Comparison of ENCODE assay signal across 19 cellular contexts in genomic region chr16:57360321-57360935, GRCh38. TPM values are rescaled to one million over a fixed set of nuclear protein-coding genes. Genes with fewer than 3 reads are reported as not detected.
DNase-seq lines count a peak whose midpoint lies in the region; ATAC-seq and TF ChIP-seq lines count a peak whose summit lies in the region.
"Had no signal": no experiment of that assay in that cellular context is flagged by ENCODE, and none has a peak within 500 bp of the region (broad histone marks: within the 10 kb centered on the region; RNA-seq: fewer than 3 reads in every experiment).

No MANE protein-coding gene starts in this region.

- no peak overlapping the region for H3K27ac ChIP-seq in esophagus muscularis mucosa (replicated peaks in 1 of 4)

- CTCF ChIA-PET in HEK293T (lab: Yijun Ruan, JAX): interaction anchor here (0.5 to 0.9 kb wide), 2 partner anchors 17 to 677 kb away, joined by 3 read pairs; no protein-coding TSS in a partner anchor

- no peak for ATAC-seq in activated naive CD8-positive, alpha-beta T cell treated with anti-CD3 and anti-CD28 coated beads, Interleukin-2, amount 50 U/mL, for 24 hours
- no peak for ATAC-seq in stimulated activated memory B cell treated with anti-CD40 and anti-IgM and Interleukin-4, amounts not matched to agents 10 μg/mL and 1 μg/mL and 100 μg/mL, for 72 hours
- no peak for ATAC-seq in GM18520 (IDR thresholded peaks at IDR 0.05; ENCODE audit: unreplicated experiment)
- ATAC-seq: HepG2, Right ventricle myocardium inferior had no signal

- H3K9me3 ChIP-seq in esophagus muscularis mucosa: no peaks in the 10 kb centered on the region

- intact Hi-C loops in esophagus muscularis mucosa (cut with DNase I): no loop called here

- no peak for DNase-seq in activated naive CD8-positive, alpha-beta T cell treated with anti-CD3 and anti-CD28 coated beads, Interleukin-2, amount 50 U/mL, for 24 hours
- no peak for DNase-seq in activated naive CD8-positive, alpha-beta T cell treated with anti-CD3 and anti-CD28 coated beads for 36 hours
- DNase-seq in HEK293T (ENCODE audit: extremely low spot score) (peak; percentile 2), islet precursor cell (peak; percentile 26), amygdala (lab: John Stamatoyannopoulos, UW) (no peak), esophagus muscularis mucosa (ENCODE audit: extremely low spot score) (no peak)
- DNase-seq: 8988T, COR-L47, H7, NCI-H1930, NCI-H2171, NCI-H446 treated with DMSO at 0.1 percent for 48 hours, NCI-H748 treated with DMSO at 0.1 percent for 48 hours, PC-9 had no signal

- no peak overlapping the region for H3K27ac Mint-ChIP-seq in activated naive CD8-positive, alpha-beta T cell treated with anti-CD3 and anti-CD28 coated beads, Interleukin-2, amount 50 U/mL, for 24 hours
- no peak overlapping the region for H3K27ac Mint-ChIP-seq in activated naive CD8-positive, alpha-beta T cell treated with anti-CD3 and anti-CD28 coated beads for 36 hours
- peak overlapping the region; percentile 94 for H3K27ac Mint-ChIP-seq in stimulated activated memory B cell treated with anti-CD40 and anti-IgM and Interleukin-4, amounts not matched to agents 10 μg/mL and 1 μg/mL and 100 μg/mL, for 72 hours
- H3K27ac Mint-ChIP-seq: CD14-positive monocyte had no signal

- no peaks in the 10 kb centered on the region for H3K9me3 Mint-ChIP-seq in activated naive CD8-positive, alpha-beta T cell treated with anti-CD3 and anti-CD28 coated beads, Interleukin-2, amount 50 U/mL, for 24 hours
- no peaks in the 10 kb centered on the region for H3K9me3 Mint-ChIP-seq in activated naive CD8-positive, alpha-beta T cell treated with anti-CD3 and anti-CD28 coated beads for 36 hours
- H3K9me3 Mint-ChIP-seq in stimulated activated memory B cell treated with anti-CD40 and anti-IgM and Interleukin-4, amounts not matched to agents 10 μg/mL and 1 μg/mL and 100 μg/mL, for 72 hours: no peaks in the 10 kb centered on the region
- H3K9me3 Mint-ChIP-seq: CD14-positive monocyte had no signal

- peaks cover 8% of the 10 kb centered on the region for H3K36me3 Mint-ChIP-seq in activated naive CD8-positive, alpha-beta T cell treated with anti-CD3 and anti-CD28 coated beads, Interleukin-2, amount 50 U/mL, for 24 hours (ENCODE audit: low read depth)
- H3K36me3 Mint-ChIP-seq in activated naive CD8-positive, alpha-beta T cell treated with anti-CD3 and anti-CD28 coated beads for 36 hours: no peaks in the 10 kb centered on the region
- peaks cover 54% of the 10 kb centered on the region for H3K36me3 Mint-ChIP-seq in stimulated activated memory B cell treated with anti-CD40 and anti-IgM and Interleukin-4, amounts not matched to agents 10 μg/mL and 1 μg/mL and 100 μg/mL, for 72 hours
- H3K36me3 Mint-ChIP-seq: CD14-positive monocyte had no signal

- H3K27me3 Mint-ChIP-seq in activated naive CD8-positive, alpha-beta T cell treated with anti-CD3 and anti-CD28 coated beads, Interleukin-2, amount 50 U/mL, for 24 hours: peaks cover 14% of the 10 kb centered on the region
- peaks cover 8% of the 10 kb centered on the region for H3K27me3 Mint-ChIP-seq in activated naive CD8-positive, alpha-beta T cell treated with anti-CD3 and anti-CD28 coated beads for 36 hours
- no peaks in the 10 kb centered on the region for H3K27me3 Mint-ChIP-seq in stimulated activated memory B cell treated with anti-CD40 and anti-IgM and Interleukin-4, amounts not matched to agents 10 μg/mL and 1 μg/mL and 100 μg/mL, for 72 hours

- no peak for TF ChIP-seq CTCF in esophagus muscularis mucosa (IDR thresholded peaks at IDR 0.05)

- H3K4me3 Mint-ChIP-seq in activated naive CD8-positive, alpha-beta T cell treated with anti-CD3 and anti-CD28 coated beads, Interleukin-2, amount 50 U/mL, for 24 hours: peak overlapping the region; percentile 68
- H3K4me3 Mint-ChIP-seq in activated naive CD8-positive, alpha-beta T cell treated with anti-CD3 and anti-CD28 coated beads for 36 hours: no peak overlapping the region
- H3K4me3 Mint-ChIP-seq in stimulated activated memory B cell treated with anti-CD40 and anti-IgM and Interleukin-4, amounts not matched to agents 10 μg/mL and 1 μg/mL and 100 μg/mL, for 72 hours: peak overlapping the region; percentile 77
- H3K4me3 Mint-ChIP-seq: CD14-positive monocyte had no signal

- no peaks in the 10 kb centered on the region for H3K36me3 ChIP-seq in esophagus muscularis mucosa

- H3K27me3 ChIP-seq in esophagus muscularis mucosa: no peaks in the 10 kb centered on the region

- no peaks in the 10 kb centered on the region for H3K4me1 ChIP-seq in esophagus muscularis mucosa

- peaks cover 22% of the 10 kb centered on the region for H3K4me1 Mint-ChIP-seq in activated naive CD8-positive, alpha-beta T cell treated with anti-CD3 and anti-CD28 coated beads, Interleukin-2, amount 50 U/mL, for 24 hours
- H3K4me1 Mint-ChIP-seq in activated naive CD8-positive, alpha-beta T cell treated with anti-CD3 and anti-CD28 coated beads for 36 hours: peaks cover 16% of the 10 kb centered on the region
- peaks cover 68% of the 10 kb centered on the region for H3K4me1 Mint-ChIP-seq in stimulated activated memory B cell treated with anti-CD40 and anti-IgM and Interleukin-4, amounts not matched to agents 10 μg/mL and 1 μg/mL and 100 μg/mL, for 72 hours

- POLR2A ChIA-PET in HEK293T (lab: Yijun Ruan, JAX): no interaction called here

- TF ChIP-seq POLR2A in esophagus muscularis mucosa (IDR thresholded peaks at IDR 0.05; ENCODE audit: low read depth): no peak

- TF ChIP-seq EP300 in esophagus muscularis mucosa (IDR thresholded peaks at IDR 0.05): no peak

- no peak overlapping the region for H3K4me3 ChIP-seq in esophagus muscularis mucosa
- H3K4me3 ChIP-seq: PC-9 had no signal

- 94% methylated on average over 15 of the region's 16 CpGs for WGBS in esophagus muscularis mucosa

TF ChIP-seq in HEK293T, 16 proteins besides CTCF, POLR2A, EP300 and RAD21:
- TF ChIP-seq ELF4 (IDR thresholded peaks at IDR 0.05) (no peak), FOXK2 (IDR thresholded peaks at IDR 0.05) (no peak), FOXM1 (IDR thresholded peaks at IDR 0.05; ENCODE audit: borderline replicate concordance) (no peak), NFRKB (IDR thresholded peaks at IDR 0.05) (no peak), L3MBTL2 (conservative IDR thresholded peaks at IDR 0.05) (no peak), PKNOX1 (IDR thresholded peaks at IDR 0.05) (no peak), LEF1 (IDR thresholded peaks at IDR 0.05; ENCODE audit: borderline replicate concordance) (no peak), SUZ12 (IDR thresholded peaks at IDR 0.05) (no peak), HDGF (IDR thresholded peaks at IDR 0.05; ENCODE audit: borderline replicate concordance) (no peak), SP1 (IDR thresholded peaks at IDR 0.05) (no peak), BHLHE40 (IDR thresholded peaks at IDR 0.05; ENCODE audit: borderline replicate concordance) (no peak), CTBP1 (IDR thresholded peaks at IDR 0.05; ENCODE audit: borderline replicate concordance) (no peak), FOXA1 (IDR thresholded peaks at IDR 0.05) (no peak), TARDBP (IDR thresholded peaks at IDR 0.05) (no peak), ARNT (IDR thresholded peaks at IDR 0.05) (no peak), ZNF384 (IDR thresholded peaks at IDR 0.05) (no peak)
TF ChIP-seq in HEK293T: peak in this region for 0.

RNA-seq across cellular contexts. Expression of gene CCL22, which starts 1.8 kb away (rescaled TPM):
- total RNA-seq in activated naive CD8-positive, alpha-beta T cell treated with anti-CD3 and anti-CD28 coated beads for 36 hours: 10 to 100 TPM; 12.4 to 12.7 TPM
- not detected for total RNA-seq in esophagus muscularis mucosa
- total RNA-seq: H7, HepG2, Right ventricle myocardium inferior had no signal

RNA-seq across cellular contexts. Expression of gene CX3CL1, which starts 11.9 kb away (rescaled TPM):
- total RNA-seq in activated naive CD8-positive, alpha-beta T cell treated with anti-CD3 and anti-CD28 coated beads for 36 hours: under 1 TPM in 1 of 2 experiments, not detected in 1; 0.14 TPM
- 10 to 100 TPM; 26.8 to 40.4 (median 29.9) TPM for total RNA-seq in esophagus muscularis mucosa
- total RNA-seq: PC-9 had no signal

RNA-seq across cellular contexts. Expression of gene CCL17, which starts 44.1 kb away (rescaled TPM):
- total RNA-seq in activated naive CD8-positive, alpha-beta T cell treated with anti-CD3 and anti-CD28 coated beads for 36 hours: not detected
- not detected for total RNA-seq in esophagus muscularis mucosa
- total RNA-seq: H7, HepG2, PC-9, Right ventricle myocardium inferior had no signal

Comparison
In these comparisons a context has a peak if more than half of its experiments do, and no peak if none do; other contexts are left out.
1. DNase-seq: peak in HEK293T (single experiment) and islet precursor cell (single experiment); none in activated naive CD8-positive, alpha-beta T cell treated with anti-CD3 and anti-CD28 coated beads, Interleukin-2, amount 50 U/mL, for 24 hours (single experiment), activated naive CD8-positive, alpha-beta T cell treated with anti-CD3 and anti-CD28 coated beads for 36 hours (single experiment), amygdala (0 of 56) and esophagus muscularis mucosa (single experiment).
2. RNA of gene CCL22, which starts 1.8 kb away (total RNA-seq): 12.4 to 12.7 TPM in activated naive CD8-positive, alpha-beta T cell treated with anti-CD3 and anti-CD28 coated beads for 36 hours; not detected in esophagus muscularis mucosa; every median in the first group is over 10 times any median in the second.
3. RNA of gene CX3CL1, which starts 11.9 kb away (total RNA-seq): 26.8 to 40.4 TPM in esophagus muscularis mucosa; 0.14 TPM in activated naive CD8-positive, alpha-beta T cell treated with anti-CD3 and anti-CD28 coated beads for 36 hours; every median in the first group is over 10 times any median in the second.